In genomic region chr5:69042500-69042899, GRCh38 we compare ENCODE assay signal across 8 cellular contexts. TPM values are rescaled to one million over a fixed set of nuclear protein-coding genes. Genes with fewer than 3 reads are reported as not detected.
DNase-seq lines count a peak whose midpoint lies in the region; ATAC-seq, FAIRE-seq and TF ChIP-seq lines count a peak whose summit lies in the region.

No MANE protein-coding gene starts in this region.

- no peaks in the 10 kb centered on the region for H3K79me2 ChIP-seq in HepG2 (ENCODE audit: insufficient read depth, low read length)

- ATAC-seq in HepG2 = no peak; the same call in 2 of the 3 replicates
- ATAC-seq in right lobe of liver = no peak
- peak; percentile 18 for ATAC-seq in HG03565 (IDR thresholded peaks at IDR 0.05; ENCODE audit: unreplicated experiment)
- no peak for ATAC-seq in HG03039 (IDR thresholded peaks at IDR 0.05; ENCODE audit: unreplicated experiment)

- H4K20me1 ChIP-seq in HepG2 (ENCODE audit: insufficient read depth, low read length) = no peaks in the 10 kb centered on the region

- H3K4me1 ChIP-seq in HepG2 (ENCODE audit: insufficient read depth, low read length) (peaks cover 28% of the 10 kb centered on the region), right lobe of liver (peaks cover 0 to 3% (median 0%) of the 10 kb centered on the region in 4 donors), iPS-18a (ENCODE audit: control insufficient read depth, low read depth, low read length) (no peaks in the 10 kb centered on the region)

- peak overlapping the region; percentile 44; the same call in 1 of the 2 replicates for H3K9ac ChIP-seq in HepG2 (ENCODE audit: insufficient read depth, low read depth, low read length)
- no peak overlapping the region for H3K9ac ChIP-seq in iPS-18a (ENCODE audit: low read length)

- CTCF ChIA-PET in HepG2 (lab: Yijun Ruan, JAX; ENCODE audit: low intra/inter-chr PET ratio, low total read pairs) = interaction anchor here (1.5 to 2.9 kb wide), 2 partner anchors 41 to 292 kb away, joined by 7 to 16 read pairs; no protein-coding TSS in a partner anchor

- no peaks in the 10 kb centered on the region for H3K9me3 ChIP-seq in HepG2 (ENCODE audit: low read length)
- no peaks in the 10 kb centered on the region for H3K9me3 ChIP-seq in right lobe of liver
- no peaks in the 10 kb centered on the region for H3K9me3 ChIP-seq in iPS-18a (ENCODE audit: control insufficient read depth, low read depth, low read length)

- TF ChIP-seq CTCF in HepG2 (CRISPR knock-in tag; IDR thresholded peaks at IDR 0.05) = no peak
- TF ChIP-seq CTCF in right lobe of liver (IDR thresholded peaks at IDR 0.05) = no peak

- POLR2A ChIA-PET in HepG2 (lab: Yijun Ruan, JAX) = interaction anchor here (0.9 to 1.2 kb wide), 2 partner anchors 51 to 290 kb away, joined by 3 to 4 read pairs; partner anchors contain the start of genes CCDC125 and SLC30A5

- no TSS peak for BruUV-seq in HepG2 (replicated peaks; lab: Mats Ljungman, UMichigan)

- peak overlapping the region; percentile 79 for H2AFZ ChIP-seq in HepG2 (ENCODE audit: low read length)

- H3K27me3 ChIP-seq in HepG2 (ENCODE audit: control insufficient read depth in 1 of 2, insufficient read depth in 2 of 2, low read length in 2 of 2) (no peaks in the 10 kb centered on the region), right lobe of liver (no peaks in the 10 kb centered on the region), iPS-18a (ENCODE audit: control insufficient read depth, insufficient read depth, low read length) (no peaks in the 10 kb centered on the region)

- no peaks in the 10 kb centered on the region for H3K36me3 ChIP-seq in HepG2 (replicated peaks in 1 of 2; ENCODE audit: control insufficient read depth in 1 of 2, insufficient read depth in 2 of 2, low read length in 2 of 2)
- no peaks in the 10 kb centered on the region for H3K36me3 ChIP-seq in right lobe of liver
- H3K36me3 ChIP-seq in iPS-18a (ENCODE audit: control insufficient read depth, low read depth, low read length) = no peaks in the 10 kb centered on the region

- H3K4me3 ChIP-seq in HepG2 (replicated peaks in 1 of 3; ENCODE audit: insufficient read depth in 1 of 3, low read depth in 2 of 3, low read length in 3 of 3) (peak overlapping the region in 2 of 3 experiments; percentile 76 to 84; a peak in 2 of 6 replicates), right lobe of liver (peak overlapping the region in 1 of 3 donors; percentile 63), iPS-18a (ENCODE audit: low read length) (peak overlapping the region; percentile 77)

- TF ChIP-seq RAD21 in HepG2 (CRISPR knock-in tag; IDR thresholded peaks at IDR 0.05) = no peak

- intact Hi-C loops in HepG2 (cut with micrococcal nuclease; ENCODE audit: unreplicated experiment) (loop anchor here (5.0 kb wide), 1 partner anchor 290 kb away; the partner anchor contains the start of gene CCDC125), right lobe of liver (cut with DNase I) (no loop called here)

- peak overlapping the region; percentile 82 for H3K4me2 ChIP-seq in HepG2 (ENCODE audit: low read depth, low read length)

- FAIRE-seq in HepG2 (lab: Jason Lieb, UNC) = no peak
- no peak for FAIRE-seq in RCC 7860 (lab: Jason Lieb, UNC)

- in situ Hi-C loops in HepG2 (cut with HindIII; ENCODE audit: extremely low pct_ligation_motif_present, low pct_unique_long_range_greater_than_20kb) = no loop called here

- H3K27ac ChIP-seq in HepG2 (ENCODE audit: extremely low read length, insufficient read depth, low read length) (no peak overlapping the region), right lobe of liver (peak overlapping the region in 1 of 3 donors; percentile 70), iPS-18a (ENCODE audit: low read length) (no peak overlapping the region)

- 20% methylated on average over 2 of the region's 2 CpGs for WGBS in HepG2 (ENCODE audit: low lambda C conversion rate)
- 8% methylated on average over 2 of the region's 2 CpGs for WGBS in right lobe of liver (ENCODE audit: insufficient coverage, low coverage, low lambda C conversion rate, missing lambda C conversion rate)

- TF ChIP-seq EP300 in HepG2 (IDR thresholded peaks at IDR 0.05; ENCODE audit: low read depth in 2 of 2, low read length in 2 of 2) (no peak), HepG2 (CRISPR knock-in tag; IDR thresholded peaks at IDR 0.05; ENCODE audit: borderline replicate concordance) (no peak)

- TF ChIP-seq POLR2A in HepG2 (IDR thresholded peaks at IDR 0.05; ENCODE audit: insufficient read depth in 1 of 2, low read depth in 2 of 2, low read length in 2 of 2) = no peak; a peak in 1 of 4 replicates
- TF ChIP-seq POLR2A in right lobe of liver (IDR thresholded peaks at IDR 0.05) = no peak

- DNase-seq in HepG2 (ENCODE audit: low spot score) (no peak), right lobe of liver (no peak), T1000 (lab: John Stamatoyannopoulos, UW) (no peak), RCC 7860 (ENCODE audit: low spot score) (no peak), superior temporal gyrus (ENCODE audit: extremely low spot score) (no peak)

TF ChIP-seq in HepG2, 621 proteins besides CTCF, POLR2A, EP300 and RAD21:
- TF ChIP-seq HOXA9 (CRISPR knock-in tag; IDR thresholded peaks at IDR 0.05; ENCODE audit: borderline replicate concordance) (no peak), PITX1 (CRISPR knock-in tag; IDR thresholded peaks at IDR 0.05) (no peak), ZNF329 (CRISPR knock-in tag; IDR thresholded peaks at IDR 0.05; ENCODE audit: low read depth) (no peak), YEATS4 (CRISPR knock-in tag; IDR thresholded peaks at IDR 0.05; ENCODE audit: borderline replicate concordance) (no peak), SIN3A (IDR thresholded peaks at IDR 0.05; ENCODE audit: borderline replicate concordance, low read depth, low read length) (0 out of 2 replicates have a peak, but pooled peaks have one; percentile 1)
TF ChIP-seq in HepG2: peak in this region for 1.

RNA-seq across cellular contexts. Expression of gene SLC30A5, which starts 51.3 kb away (rescaled TPM):
- total RNA-seq in HepG2 (2016; rRNA removed; fragmentation: Illumina TruSeq; extraction: Trizol) (38.0 and 53.6 TPM in 2 replicates), right lobe of liver (10 to 100 TPM; 18.7 to 29.4 (median 23.4) TPM)
- total RNA-seq in HepG2 (2016; cell fraction: cytosol; rRNA removed; fragmentation: Illumina TruSeq; extraction: Trizol; ENCODE audit: low read depth) = 31.6 and 34.5 TPM in 2 replicates
- total RNA-seq in HepG2 (2016; cell fraction: insoluble cytoplasmic fraction; rRNA removed; fragmentation: Illumina TruSeq; extraction: Trizol) = 30.3 and 45.5 TPM in 2 replicates
- 49.5 and 53.4 TPM in 2 replicates for total RNA-seq in HepG2 (2016; cell fraction: membrane; rRNA removed; fragmentation: Illumina TruSeq; extraction: Trizol)
- 45.0 and 49.8 TPM in 2 replicates for total RNA-seq in HepG2 (2016; cell fraction: nucleus; rRNA removed; fragmentation: Illumina TruSeq; extraction: Trizol)
- polyA plus RNA-seq in HepG2 (2011; rRNA removed) = 40.7 and 46.0 TPM in 2 replicates
- 20.8 and 26.3 TPM in 2 replicates for polyA plus RNA-seq in HepG2 (2011; cell fraction: cytosol; rRNA removed)
- 12.8 and 20.0 TPM in 2 replicates for polyA plus RNA-seq in HepG2 (2011; cell fraction: nucleus; rRNA removed)
- 20.2 and 28.1 TPM in 2 replicates for polyA plus RNA-seq in HepG2 (2012)
- polyA plus RNA-seq in HepG2 (2016; cell fraction: cytosol; fragmentation: Illumina TruSeq; extraction: Trizol; ENCODE audit: low read depth) = 41.7 and 42.9 TPM in 2 replicates
- 33.4 and 37.3 TPM in 2 replicates for polyA plus RNA-seq in HepG2 (2016; cell fraction: insoluble cytoplasmic fraction; fragmentation: Illumina TruSeq; extraction: Trizol; ENCODE audit: low read depth)
- 52.5 and 54.7 TPM in 2 replicates for polyA plus RNA-seq in HepG2 (2016; cell fraction: membrane; fragmentation: Illumina TruSeq; extraction: Trizol; ENCODE audit: low read depth)
- 77.8 and 87.7 TPM in 2 replicates for polyA plus RNA-seq in HepG2 (2016; cell fraction: nucleus; fragmentation: Illumina TruSeq; extraction: Trizol; ENCODE audit: insufficient read depth, low read depth)
- polyA minus RNA-seq in HepG2 (2011; rRNA and poly(A)+ RNA removed; ENCODE audit: low replicate concordance) = 145 and 157 TPM in 2 replicates
- polyA minus RNA-seq in HepG2 (2011; cell fraction: cytosol; rRNA and poly(A)+ RNA removed) = 35.9 and 43.9 TPM in 2 replicates
- polyA minus RNA-seq in HepG2 (2011; cell fraction: nucleus; rRNA and poly(A)+ RNA removed) = 20.1 and 27.8 TPM in 2 replicates
